Comparison of ENCODE assay signal across 9 cellular contexts in the genomic region with DNA sequence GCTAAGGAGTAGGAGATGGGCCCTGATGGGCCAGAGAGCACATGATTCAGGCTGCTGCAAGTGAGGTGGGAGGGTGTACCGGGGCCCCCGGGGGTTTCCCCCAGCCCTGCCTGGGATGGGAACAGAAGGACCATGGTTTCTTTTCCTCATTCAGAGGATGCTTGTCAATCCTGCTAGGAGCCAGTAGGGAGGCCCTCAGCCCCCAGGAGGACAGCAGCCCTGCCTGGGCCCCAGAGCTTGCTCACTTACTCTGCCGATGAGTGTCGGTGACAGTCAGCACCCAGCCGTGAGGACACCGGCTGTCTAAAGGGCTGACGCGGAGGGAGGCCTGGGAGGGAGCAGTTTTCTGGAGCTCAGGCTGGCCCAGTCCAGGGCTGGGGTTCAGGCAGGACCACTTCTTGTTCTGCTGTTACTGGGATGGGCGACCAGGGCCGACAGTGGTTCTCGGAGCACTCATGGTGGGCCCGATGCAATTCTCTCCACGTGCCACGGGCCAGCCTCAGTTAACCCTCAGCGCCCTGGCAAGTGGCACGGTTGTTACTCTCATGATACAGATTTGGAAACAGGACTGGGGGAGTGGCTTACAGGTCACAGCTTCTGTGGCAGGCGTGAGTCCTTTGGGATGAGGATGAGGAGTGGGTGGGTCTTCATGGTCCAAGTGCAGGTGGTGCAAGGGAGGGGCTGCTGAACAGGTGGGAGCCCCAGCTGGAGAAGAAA. TPM values are rescaled to one million over a fixed set of nuclear protein-coding genes. Genes with fewer than 3 reads are reported as not detected.
DNase-seq lines count a peak whose midpoint lies in the region; ATAC-seq and TF ChIP-seq lines count a peak whose summit lies in the region.
"Had no signal": no experiment of that assay in that cellular context is flagged by ENCODE, and none has a peak within 500 bp of the region (broad histone marks: within the 10 kb centered on the region; RNA-seq: fewer than 3 reads in every experiment).

No MANE protein-coding gene starts in this region.

- H3K9me3 Mint-ChIP-seq in activated CD8-positive, alpha-beta memory T cell treated with anti-CD3 and anti-CD28 coated beads, Interleukin-2, amount 10 ng/mL, durations not matched to agents 7 days and 5 days (ENCODE audit: low read depth) = no peaks in the 10 kb centered on the region
- H3K9me3 Mint-ChIP-seq in activated CD8-positive, alpha-beta T cell treated with anti-CD3 and anti-CD28 coated beads for 36 hours = no peaks in the 10 kb centered on the region
- H3K9me3 Mint-ChIP-seq in immature natural killer cell = no peaks in the 10 kb centered on the region

- H3K9me3 ChIP-seq in subcutaneous abdominal adipose tissue (ENCODE audit: control insufficient read depth in 5 of 5, low read length in 5 of 5) = no peaks in the 10 kb centered on the region

- H3K4me3 ChIP-seq in subcutaneous abdominal adipose tissue (ENCODE audit: low read depth in 1 of 5, low read length in 5 of 5) = peak overlapping the region in 3 of 5 donors; percentile 40 to 83 (median 75)

- POLR2A ChIA-PET in activated CD8-positive, alpha-beta T cell treated with anti-CD3 and anti-CD28 coated beads for 36 hours (lab: Charles Lee) = interaction anchor here (1.2 kb wide), 1 partner anchor 12 kb away, joined by 4 read pairs; a partner anchor contains a TSS

- H3K4me1 ChIP-seq in subcutaneous abdominal adipose tissue (ENCODE audit: control insufficient read depth in 5 of 5, insufficient read depth in 5 of 5, low read length in 5 of 5) = peaks cover 3 to 61% (median 40%) of the 10 kb centered on the region in 5 donors

- H3K9ac ChIP-seq in subcutaneous abdominal adipose tissue (ENCODE audit: low read length in 5 of 5) = peak overlapping the region in 4 of 5 donors; percentile 22 to 80 (median 68)

- H3K27ac ChIP-seq in subcutaneous abdominal adipose tissue (ENCODE audit: low read depth, low read length) = no peak overlapping the region

- peaks cover 31% of the 10 kb centered on the region for H3K4me1 Mint-ChIP-seq in activated CD8-positive, alpha-beta memory T cell treated with anti-CD3 and anti-CD28 coated beads, Interleukin-2, amount 10 ng/mL, durations not matched to agents 7 days and 5 days
- peaks cover 34% of the 10 kb centered on the region for H3K4me1 Mint-ChIP-seq in activated CD8-positive, alpha-beta T cell treated with anti-CD3 and anti-CD28 coated beads for 36 hours (ENCODE audit: low read depth)
- H3K4me1 Mint-ChIP-seq in immature natural killer cell = peaks cover 21 to 32% of the 10 kb centered on the region in 2 donors

- H3K4me3 Mint-ChIP-seq in activated CD8-positive, alpha-beta memory T cell treated with anti-CD3 and anti-CD28 coated beads, Interleukin-2, amount 10 ng/mL, durations not matched to agents 7 days and 5 days = peak overlapping the region; percentile 73
- H3K4me3 Mint-ChIP-seq in activated CD8-positive, alpha-beta T cell treated with anti-CD3 and anti-CD28 coated beads for 36 hours = peak overlapping the region; percentile 80
- H3K4me3 Mint-ChIP-seq in immature natural killer cell = peak overlapping the region; percentile 75 to 86 (median 83)

- ATAC-seq in activated CD8-positive, alpha-beta memory T cell treated with anti-CD3 and anti-CD28 coated beads, Interleukin-2, amount 10 ng/mL, durations not matched to agents 7 days and 5 days = no peak
- no peak for ATAC-seq in activated CD8-positive, alpha-beta T cell treated with anti-CD3 and anti-CD28 coated beads for 36 hours

- H3K36me3 Mint-ChIP-seq in activated CD8-positive, alpha-beta memory T cell treated with anti-CD3 and anti-CD28 coated beads, Interleukin-2, amount 10 ng/mL, durations not matched to agents 7 days and 5 days = no peaks in the 10 kb centered on the region
- H3K36me3 Mint-ChIP-seq in activated CD8-positive, alpha-beta T cell treated with anti-CD3 and anti-CD28 coated beads for 36 hours (ENCODE audit: low read depth) = no peaks in the 10 kb centered on the region
- H3K36me3 Mint-ChIP-seq in immature natural killer cell = no peaks in the 10 kb centered on the region

- TF ChIP-seq CTCF in activated CD8-positive, alpha-beta T cell treated with anti-CD3 and anti-CD28 coated beads for 36 hours (IDR thresholded peaks at IDR 0.05) = no peak

- no peak for DNase-seq in activated CD8-positive, alpha-beta memory T cell treated with anti-CD3 and anti-CD28 coated beads, Interleukin-2, amount 10 ng/mL, durations not matched to agents 7 days and 5 days
- DNase-seq in activated CD8-positive, alpha-beta memory T cell treated with anti-CD3 and anti-CD28 coated beads for 24 hours = no peak
- DNase-seq in activated CD8-positive, alpha-beta T cell treated with anti-CD3 and anti-CD28 coated beads for 36 hours = no peak
- DNase-seq in immature natural killer cell (no peak), NCI-H2029 (lab: John Stamatoyannopoulos, UW) (no peak), NCI-H774 (lab: John Stamatoyannopoulos, UW) (no peak), AG08395 (ENCODE audit: low spot score) (no peak)
- DNase-seq: activated CD4-positive, alpha-beta T cell treated with anti-CD3 and anti-CD28 coated beads, Interleukin-2, amount 50 U/mL, for 1 hour had no signal

- H3K27ac Mint-ChIP-seq in activated CD8-positive, alpha-beta memory T cell treated with anti-CD3 and anti-CD28 coated beads, Interleukin-2, amount 10 ng/mL, durations not matched to agents 7 days and 5 days = no peak overlapping the region
- H3K27ac Mint-ChIP-seq in activated CD8-positive, alpha-beta T cell treated with anti-CD3 and anti-CD28 coated beads for 36 hours = no peak overlapping the region
- H3K27ac Mint-ChIP-seq in immature natural killer cell = peak overlapping the region in 3 of 6 donors; percentile 24 to 59 (median 45)

- no peaks in the 10 kb centered on the region for H3K36me3 ChIP-seq in subcutaneous abdominal adipose tissue (ENCODE audit: control insufficient read depth in 5 of 5, insufficient read depth in 5 of 5, low read length in 5 of 5)

- no peaks in the 10 kb centered on the region for H3K27me3 ChIP-seq in subcutaneous abdominal adipose tissue (ENCODE audit: control insufficient read depth in 5 of 5, insufficient read depth in 4 of 5, low read length in 5 of 5)

- CTCF ChIA-PET in activated CD8-positive, alpha-beta memory T cell treated with anti-CD3 and anti-CD28 coated beads, Interleukin-2, amount 10 ng/mL, durations not matched to agents 7 days and 5 days (lab: Charles Lee) = interaction anchor here (1.1 to 1.4 kb wide), 2 partner anchors 11 to 22 kb away, joined by 3 read pairs; a partner anchor contains a TSS
- CTCF ChIA-PET in activated CD8-positive, alpha-beta T cell treated with anti-CD3 and anti-CD28 coated beads for 36 hours (lab: Charles Lee) = interaction anchor here (0.7 to 1.6 kb wide), 2 partner anchors 12 to 66 kb away, joined by 3 to 5 read pairs; a partner anchor contains a TSS

- H3K27me3 Mint-ChIP-seq in activated CD8-positive, alpha-beta memory T cell treated with anti-CD3 and anti-CD28 coated beads, Interleukin-2, amount 10 ng/mL, durations not matched to agents 7 days and 5 days = no peaks in the 10 kb centered on the region
- H3K27me3 Mint-ChIP-seq in activated CD8-positive, alpha-beta T cell treated with anti-CD3 and anti-CD28 coated beads for 36 hours = no peaks in the 10 kb centered on the region
- H3K27me3 Mint-ChIP-seq in immature natural killer cell (ENCODE audit: low read depth in 3 of 3) = peaks cover 0 to 4% (median 3%) of the 10 kb centered on the region in 3 donors

- intact Hi-C loops in activated CD8-positive, alpha-beta T cell treated with anti-CD3 and anti-CD28 coated beads for 36 hours (cut with micrococcal nuclease) = no loop called here

RNA-seq across cellular contexts. Expression of a gene that starts 1.8 kb away (rescaled TPM):
- total RNA-seq in activated CD8-positive, alpha-beta memory T cell treated with anti-CD3 and anti-CD28 coated beads, Interleukin-2, amount 10 ng/mL, durations not matched to agents 7 days and 5 days = 10 to 100 TPM; 49.0 to 50.1 TPM
- total RNA-seq in activated CD8-positive, alpha-beta T cell treated with anti-CD3 and anti-CD28 coated beads for 36 hours = 10 to 100 TPM; 29.0 TPM
- polyA plus RNA-seq in immature natural killer cell = 10 to 100 TPM; 39.1 to 60.7 (median 57.3) TPM

RNA-seq across cellular contexts. Expression of a gene that starts 11.5 kb away (rescaled TPM):
- total RNA-seq in activated CD8-positive, alpha-beta memory T cell treated with anti-CD3 and anti-CD28 coated beads, Interleukin-2, amount 10 ng/mL, durations not matched to agents 7 days and 5 days = 100 to 1,000 TPM in 1 of 2 experiments, 10 to 100 TPM in 1; 99.9 to 130 TPM
- 10 to 100 TPM; 62.1 to 67.1 TPM for total RNA-seq in activated CD8-positive, alpha-beta T cell treated with anti-CD3 and anti-CD28 coated beads for 36 hours
- polyA plus RNA-seq in immature natural killer cell = 10 to 100 TPM; 14.1 to 62.7 (median 14.8) TPM

RNA-seq across cellular contexts. Expression of a gene that starts 17.0 kb away (rescaled TPM):
- total RNA-seq in activated CD8-positive, alpha-beta memory T cell treated with anti-CD3 and anti-CD28 coated beads, Interleukin-2, amount 10 ng/mL, durations not matched to agents 7 days and 5 days = 10 to 100 TPM; 34.0 to 46.0 TPM
- total RNA-seq in activated CD8-positive, alpha-beta T cell treated with anti-CD3 and anti-CD28 coated beads for 36 hours = 10 to 100 TPM; 45.9 to 46.5 TPM
- 1 to 10 TPM; 1.5 to 7.0 (median 3.3) TPM for polyA plus RNA-seq in immature natural killer cell

RNA-seq across cellular contexts. Expression of a gene that starts 28.6 kb away (rescaled TPM):
- 10 to 100 TPM; 39.9 to 45.1 TPM for total RNA-seq in activated CD8-positive, alpha-beta memory T cell treated with anti-CD3 and anti-CD28 coated beads, Interleukin-2, amount 10 ng/mL, durations not matched to agents 7 days and 5 days
- total RNA-seq in activated CD8-positive, alpha-beta T cell treated with anti-CD3 and anti-CD28 coated beads for 36 hours = 10 to 100 TPM; 33.7 to 35.0 TPM
- polyA plus RNA-seq in immature natural killer cell = 10 to 100 TPM; 21.4 to 32.4 (median 30.1) TPM

RNA-seq across cellular contexts. Expression of a gene that starts 55.6 kb away (rescaled TPM):
- 10 to 100 TPM; 57.9 to 58.3 TPM for total RNA-seq in activated CD8-positive, alpha-beta memory T cell treated with anti-CD3 and anti-CD28 coated beads, Interleukin-2, amount 10 ng/mL, durations not matched to agents 7 days and 5 days
- total RNA-seq in activated CD8-positive, alpha-beta T cell treated with anti-CD3 and anti-CD28 coated beads for 36 hours = 10 to 100 TPM; 42.8 to 43.9 TPM
- 10 to 100 TPM; 27.2 to 87.7 (median 48.8) TPM for polyA plus RNA-seq in immature natural killer cell
